In the genomic region with DNA sequence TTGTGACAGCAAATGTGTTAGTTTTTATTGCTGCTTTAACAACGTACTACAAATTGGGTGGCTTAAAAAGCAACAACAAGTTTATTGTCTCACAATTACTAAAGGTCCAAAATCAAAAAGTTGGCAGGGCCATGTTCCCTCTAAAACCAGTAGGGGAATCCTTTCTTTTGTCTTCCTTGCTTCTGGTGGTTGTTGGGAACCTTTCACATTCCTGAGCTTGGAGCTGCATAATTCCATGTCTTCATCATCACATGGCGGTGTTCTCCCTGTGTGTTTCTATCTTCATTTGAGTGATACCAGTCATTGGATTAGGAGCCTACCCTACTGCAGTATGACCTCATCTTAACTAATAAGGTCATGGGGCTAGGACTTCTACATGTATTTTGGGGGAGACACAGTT, we compare ENCODE assay signal across 23 cellular contexts. TPM values are rescaled to one million over a fixed set of nuclear protein-coding genes. Genes with fewer than 3 reads are reported as not detected.
DNase-seq lines count a peak whose midpoint lies in the region; ATAC-seq, FAIRE-seq and TF ChIP-seq lines count a peak whose summit lies in the region.
"Had no signal": no experiment of that assay in that cellular context is flagged by ENCODE, and none has a peak within 500 bp of the region (broad histone marks: within the 10 kb centered on the region; RNA-seq: fewer than 3 reads in every experiment).

No MANE protein-coding gene starts in this region.

- no peaks in the 10 kb centered on the region for H3K9me3 Mint-ChIP-seq in chondrocyte (ENCODE audit: low read depth)
- H3K9me3 Mint-ChIP-seq in CD8-positive, alpha-beta memory T cell, result no peaks in the 10 kb centered on the region
- H3K9me3 Mint-ChIP-seq: activated CD4-positive, alpha-beta T cell treated with anti-CD3 and anti-CD28 coated beads, Interleukin-2, amount 10 ng/mL, durations not matched to agents 24 days and 14 days; activated naive CD4-positive, alpha-beta T cell treated with anti-CD3 and anti-CD28 coated beads, Interleukin-2, amount 50 U/mL, for 72 hours had no signal

- no peaks in the 10 kb centered on the region for H3K27me3 ChIP-seq in CD8-positive, alpha-beta memory T cell (ENCODE audit: insufficient read depth, low read length, poor library complexity, severe bottlenecking)
- H3K27me3 ChIP-seq: sigmoid colon, SJSA1, thyroid gland had no signal

- DNase-seq in AG04449 (ENCODE audit: low read depth, low spot score) (no peak), HCEC 1CT (peak; percentile 51), chondrocyte (ENCODE audit: low spot score) (no peak), kidney glomerular epithelial cell (lab: John Stamatoyannopoulos, UW) (peak; percentile 14), GM12892 (ENCODE audit: insufficient read length) (no peak), T-helper 1 cell (no peak)
- DNase-seq in CD8-positive, alpha-beta memory T cell, result no peak
- DNase-seq: activated CD4-positive, alpha-beta T cell treated with anti-CD3 and anti-CD28 coated beads, Interleukin-2, amount 10 ng/mL, durations not matched to agents 24 days and 14 days; activated T-cell treated with anti-CD3 and anti-CD28 coated beads for 4 hours; Caco-2; caudate nucleus; effector memory CD4-positive, alpha-beta T cell; foreskin melanocyte; NCI-H1930; NCI-H524 treated with DMSO at 0.1 percent for 48 hours; nucleus accumbens; OCI-M1; sigmoid colon; T1000; thyroid gland had no signal

- TF ChIP-seq CTCF in AG04449 (IDR thresholded peaks at IDR 0.05; ENCODE audit: insufficient read depth, low read length, missing control alignments) (peak; percentile 36), chondrocyte (IDR thresholded peaks at IDR 0.05) (peak; percentile 16)

- H3K36me3 ChIP-seq in CD8-positive, alpha-beta memory T cell (ENCODE audit: insufficient read depth, low read length), result no peaks in the 10 kb centered on the region
- H3K36me3 ChIP-seq: sigmoid colon, SJSA1, thyroid gland had no signal

- no peak overlapping the region for H3K27ac Mint-ChIP-seq in chondrocyte (ENCODE audit: unreplicated experiment)
- no peak overlapping the region for H3K27ac Mint-ChIP-seq in CD8-positive, alpha-beta memory T cell
- H3K27ac Mint-ChIP-seq: activated CD4-positive, alpha-beta T cell treated with anti-CD3 and anti-CD28 coated beads, Interleukin-2, amount 10 ng/mL, durations not matched to agents 24 days and 14 days; activated naive CD4-positive, alpha-beta T cell treated with anti-CD3 and anti-CD28 coated beads, Interleukin-2, amount 50 U/mL, for 72 hours had no signal

- no peaks in the 10 kb centered on the region for H3K9me3 ChIP-seq in CD8-positive, alpha-beta memory T cell (ENCODE audit: low read length)
- H3K9me3 ChIP-seq: Caco-2, sigmoid colon, SJSA1, thyroid gland had no signal

- no peak overlapping the region for H3K27ac ChIP-seq in CD8-positive, alpha-beta memory T cell (ENCODE audit: low read depth, low read length)
- H3K27ac ChIP-seq: sigmoid colon, SJSA1, thyroid gland had no signal

- no peaks in the 10 kb centered on the region for H3K36me3 Mint-ChIP-seq in chondrocyte (ENCODE audit: low read depth)
- no peaks in the 10 kb centered on the region for H3K36me3 Mint-ChIP-seq in CD8-positive, alpha-beta memory T cell
- H3K36me3 Mint-ChIP-seq: activated naive CD4-positive, alpha-beta T cell treated with anti-CD3 and anti-CD28 coated beads, Interleukin-2, amount 50 U/mL, for 72 hours had no signal

- H3K27me3 Mint-ChIP-seq in chondrocyte (ENCODE audit: low read depth), result no peaks in the 10 kb centered on the region
- H3K27me3 Mint-ChIP-seq in CD8-positive, alpha-beta memory T cell, result no peaks in the 10 kb centered on the region

- no peak for ATAC-seq in GM21737 (IDR thresholded peaks at IDR 0.05; ENCODE audit: unreplicated experiment)
- ATAC-seq: activated naive CD4-positive, alpha-beta T cell treated with anti-CD3 and anti-CD28 coated beads, Interleukin-2, amount 50 U/mL, for 72 hours had no signal

- FAIRE-seq in GM12892 (lab: Jason Lieb, UNC), result no peak

- CTCF ChIA-PET in AG04449 (lab: Yijun Ruan, JAX), result interaction anchor here (0.8 to 1.7 kb wide), 4 partner anchors 9 to 255 kb away, joined by 3 to 4 read pairs (median 4); no protein-coding TSS in a partner anchor
- CTCF ChIA-PET in CD8-positive, alpha-beta memory T cell (lab: Charles Lee), result interaction anchor here (0.9 kb wide), 1 partner anchor 9 kb away, joined by 3 read pairs; no protein-coding TSS in a partner anchor

- no peak for TF ChIP-seq POLR2A in GM12892 (IDR thresholded peaks at IDR 0.05; ENCODE audit: low read depth, low read length)

- no peaks in the 10 kb centered on the region for H3K4me1 ChIP-seq in CD8-positive, alpha-beta memory T cell (ENCODE audit: insufficient read depth, low read length)
- H3K4me1 ChIP-seq: Caco-2 had no signal

- no peak overlapping the region for H3K4me3 Mint-ChIP-seq in chondrocyte (ENCODE audit: unreplicated experiment)
- H3K4me3 Mint-ChIP-seq in CD8-positive, alpha-beta memory T cell, result no peak overlapping the region
- H3K4me3 Mint-ChIP-seq: activated CD4-positive, alpha-beta T cell treated with anti-CD3 and anti-CD28 coated beads, Interleukin-2, amount 10 ng/mL, durations not matched to agents 24 days and 14 days had no signal

- peaks cover 43% of the 10 kb centered on the region for H3K4me1 Mint-ChIP-seq in chondrocyte (ENCODE audit: low read depth)
- H3K4me1 Mint-ChIP-seq in CD8-positive, alpha-beta memory T cell, result peaks cover 0 to under 1% (median 0%) of the 10 kb centered on the region in 3 donors
- H3K4me1 Mint-ChIP-seq: activated CD4-positive, alpha-beta T cell treated with anti-CD3 and anti-CD28 coated beads, Interleukin-2, amount 10 ng/mL, durations not matched to agents 24 days and 14 days had no signal

- POLR2A ChIA-PET in AG04449 (lab: Yijun Ruan, JAX), result interaction anchor here (1.3 kb wide), 1 partner anchor 8 kb away, joined by 7 read pairs; a partner anchor contains a TSS
- POLR2A ChIA-PET in CD8-positive, alpha-beta memory T cell (lab: Charles Lee), result no interaction called here

- H3K4me3 ChIP-seq in AG04449 (ENCODE audit: low read depth, low read length), result no peak overlapping the region
- H3K4me3 ChIP-seq in CD8-positive, alpha-beta memory T cell (ENCODE audit: low read length), result no peak overlapping the region
- H3K4me3 ChIP-seq: sigmoid colon, SJSA1, thyroid gland had no signal

RNA-seq across cellular contexts. Expression of a gene that starts 7.4 kb away (rescaled TPM):
- total RNA-seq in chondrocyte, result 26.7 to 29.8 TPM (median 26.8 TPM) in 3 replicates
- 0.25 TPM for polyA plus RNA-seq in GM12892 (2012; ENCODE audit: missing spikeins)
- total RNA-seq in CD8-positive, alpha-beta memory T cell, result 1 to 10 TPM; 1.2 to 1.4 TPM
- polyA plus RNA-seq in CD8-positive, alpha-beta memory T cell, result 0.35 TPM

Comparison
In these comparisons a context has a peak if more than half of its experiments do, and no peak if none do; other contexts are left out.
1. DNase-seq: peak in HCEC 1CT (single experiment) and kidney glomerular epithelial cell (single experiment); none in AG04449 (single experiment), chondrocyte (single experiment), GM12892 (single experiment), T-helper 1 cell (0 of 5) and CD8-positive, alpha-beta memory T cell (0 of 5).
2. RNA of a gene that starts 7.4 kb away (total RNA-seq): 26.7 to 29.8 TPM in chondrocyte; 1.2 to 1.4 TPM in CD8-positive, alpha-beta memory T cell; every median in the first group is over 10 times any median in the second.